21 cellular contexts compared by ENCODE assay signal in genomic region chr1:29251164-29252130, GRCh38. TPM values are rescaled to one million over a fixed set of nuclear protein-coding genes. Genes with fewer than 3 reads are reported as not detected.
"Had no signal": no experiment of that assay in that cellular context is flagged by ENCODE, and none has a peak within 500 bp of the region (broad histone marks: within the 10 kb centered on the region; RNA-seq: fewer than 3 reads in every experiment).

No MANE protein-coding gene starts in this region.

- H3K4me1 ChIP-seq: ascending aorta had no signal

- H3K9me3 Mint-ChIP-seq: activated CD4-positive, alpha-beta T cell treated with anti-CD3 and anti-CD28 coated beads, Interleukin-2, amount 10 ng/mL, durations not matched to agents 7 days and 5 days; activated T-cell treated with anti-CD3 and anti-CD28 coated beads, Interleukin-2, amount 50 U/mL, for 4 hours; immature natural killer cell; naive thymus-derived CD8-positive, alpha-beta T cell; T-helper 1 cell treated with Interleukin-12 subunit alpha and Interleukin-12 subunit beta and Interleukin-4 antibody, amounts not matched to agents 30 μg/mL and 1 μg/mL, for 36 hours had no signal

- H3K27ac ChIP-seq: ascending aorta, esophagus squamous epithelium, tibial nerve, vagina had no signal

- H3K27me3 Mint-ChIP-seq: activated CD4-positive, alpha-beta T cell treated with anti-CD3 and anti-CD28 coated beads, Interleukin-2, amount 10 ng/mL, durations not matched to agents 7 days and 5 days had no signal

- H3K4me1 Mint-ChIP-seq: immature natural killer cell; naive thymus-derived CD8-positive, alpha-beta T cell had no signal

- ATAC-seq: activated CD4-positive, CD25-positive, alpha-beta regulatory T cell treated with anti-CD3 and anti-CD28 coated beads, Interleukin-2, amount 50 U/mL, for 24 hours; activated CD8-positive, alpha-beta T cell treated with anti-CD3 and anti-CD28 coated beads, Interleukin-2, amount 10 ng/mL, durations not matched to agents 7 days and 5 days; activated T-cell treated with anti-CD3 and anti-CD28 coated beads, Interleukin-2, amount 50 U/mL, for 4 hours; left ventricle myocardium superior; naive thymus-derived CD8-positive, alpha-beta T cell; stimulated activated naive CD8-positive, alpha-beta T cell treated with anti-CD3 and anti-CD28 coated beads, Interleukin-15, Interleukin-2, amounts not matched to agents 100 U/mL and 50 U/mL, for 24 hours had no signal

- FAIRE-seq: bronchial epithelial cell, endothelial cell of umbilical vein had no signal

- H3K36me3 ChIP-seq: ascending aorta, esophagus squamous epithelium, tibial nerve, vagina had no signal

- H3K27ac Mint-ChIP-seq: activated CD4-positive, alpha-beta T cell treated with anti-CD3 and anti-CD28 coated beads, Interleukin-2, amount 10 ng/mL, durations not matched to agents 7 days and 5 days; activated CD8-positive, alpha-beta T cell treated with anti-CD3 and anti-CD28 coated beads, Interleukin-2, amount 10 ng/mL, durations not matched to agents 7 days and 5 days; immature natural killer cell; naive thymus-derived CD8-positive, alpha-beta T cell; T-helper 1 cell treated with Interleukin-12 subunit alpha and Interleukin-12 subunit beta and Interleukin-4 antibody, amounts not matched to agents 30 μg/mL and 1 μg/mL, for 36 hours had no signal

- H3K27me3 ChIP-seq: ascending aorta, tibial nerve, vagina had no signal

- H3K4me3 ChIP-seq: ascending aorta, esophagus squamous epithelium, tibial nerve, vagina had no signal

- H3K36me3 Mint-ChIP-seq: immature natural killer cell; naive thymus-derived CD8-positive, alpha-beta T cell had no signal

- H3K9me3 ChIP-seq: ascending aorta, esophagus squamous epithelium, tibial nerve, vagina had no signal

- H3K4me3 Mint-ChIP-seq: activated CD4-positive, alpha-beta T cell treated with anti-CD3 and anti-CD28 coated beads, Interleukin-2, amount 10 ng/mL, durations not matched to agents 7 days and 5 days; activated CD8-positive, alpha-beta T cell treated with anti-CD3 and anti-CD28 coated beads, Interleukin-2, amount 10 ng/mL, durations not matched to agents 7 days and 5 days; activated T-cell treated with anti-CD3 and anti-CD28 coated beads, Interleukin-2, amount 50 U/mL, for 4 hours; immature natural killer cell; naive thymus-derived CD8-positive, alpha-beta T cell; T-helper 1 cell treated with Interleukin-12 subunit alpha and Interleukin-12 subunit beta and Interleukin-4 antibody, amounts not matched to agents 30 μg/mL and 1 μg/mL, for 36 hours had no signal

- DNase-seq: activated CD4-positive, alpha-beta T cell treated with anti-CD3 and anti-CD28 coated beads, Interleukin-2, amount 10 ng/mL, durations not matched to agents 7 days and 5 days; activated CD8-positive, alpha-beta T cell treated with anti-CD3 and anti-CD28 coated beads, Interleukin-2, amount 10 ng/mL, durations not matched to agents 7 days and 5 days; activated naive CD4-positive, alpha-beta T cell treated with anti-CD3 and anti-CD28 coated beads, Interleukin-2, amount 50 U/mL, for 16 hours; activated T-cell treated with anti-CD3 and anti-CD28 coated beads, Interleukin-2, amount 50 U/mL, for 4 hours; effector CD8-positive, alpha-beta T cell; esophagus squamous epithelium; immature natural killer cell; kidney glomerular epithelial cell; left ventricle myocardium superior; naive thymus-derived CD8-positive, alpha-beta T cell; nucleus accumbens; retina; stimulated activated naive CD8-positive, alpha-beta T cell treated with anti-CD3 and anti-CD28 coated beads, Interleukin-15, Interleukin-2, amounts not matched to agents 100 U/mL and 50 U/mL, for 24 hours; substantia nigra had no signal

RNA-seq across cellular contexts. Expression of gene PTPRU, which starts 15.1 kb away (rescaled TPM):
- total RNA-seq: naive thymus-derived CD8-positive, alpha-beta T cell had no signal
- polyA plus RNA-seq: immature natural killer cell had no signal
